25 cellular contexts compared by ENCODE assay signal in the genomic region with DNA sequence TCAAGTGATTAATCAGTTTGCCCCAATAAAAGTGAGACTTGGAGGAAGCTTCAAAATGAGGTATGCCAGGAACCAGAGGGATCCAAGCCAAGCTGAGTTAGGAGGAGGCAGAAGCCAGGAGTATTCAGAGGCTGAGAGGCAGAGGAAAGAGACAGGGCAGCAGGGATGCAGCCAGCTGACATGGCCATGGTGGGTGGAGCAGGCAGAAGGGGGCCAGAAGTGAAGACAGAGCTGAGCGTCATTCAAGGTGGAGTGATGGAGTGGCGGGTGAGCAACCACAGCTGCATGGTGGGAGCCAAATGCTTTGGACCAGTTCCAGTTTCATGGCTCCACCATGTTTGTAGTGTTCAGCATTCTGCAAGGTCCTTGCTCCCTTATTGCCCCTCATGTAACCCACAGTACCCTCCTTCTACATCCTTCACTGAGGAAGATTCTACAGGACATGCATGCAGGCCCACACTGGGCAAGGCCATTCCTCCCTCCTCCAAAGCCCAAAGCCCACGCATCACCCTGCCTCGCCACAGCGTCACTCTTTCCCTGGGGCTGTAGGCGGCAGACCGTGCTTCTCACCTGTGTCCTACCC.
"Had no signal": no experiment of that assay in that cellular context is flagged by ENCODE, and none has a peak within 500 bp of the region (broad histone marks: within the 10 kb centered on the region; RNA-seq: fewer than 3 reads in every experiment).

No MANE protein-coding gene starts in this region.

- H3K4me3 ChIP-seq: adrenal gland, ascending aorta, breast epithelium, cardiac muscle cell, colonic mucosa, esophagus squamous epithelium, gastroesophageal sphincter had no signal

- H3K9me3 ChIP-seq: adrenal gland, ascending aorta, breast epithelium, colonic mucosa, esophagus squamous epithelium, gastroesophageal sphincter had no signal

- H3K27me3 ChIP-seq: adrenal gland, ascending aorta, breast epithelium, cardiac muscle cell, colonic mucosa, esophagus squamous epithelium had no signal

- H3K27ac ChIP-seq: adrenal gland, ascending aorta, breast epithelium, cardiac muscle cell, colonic mucosa, esophagus squamous epithelium, gastroesophageal sphincter had no signal

- H3K36me3 ChIP-seq: adrenal gland, ascending aorta, breast epithelium, cardiac muscle cell, colonic mucosa, esophagus squamous epithelium, gastroesophageal sphincter had no signal

- H3K4me1 ChIP-seq: ascending aorta, breast epithelium, colonic mucosa, esophagus squamous epithelium, gastroesophageal sphincter had no signal

- DNase-seq: activated CD4-positive, alpha-beta memory T cell treated with anti-CD3 and anti-CD28 coated beads, Interleukin-2, amount 10 ng/mL, durations not matched to agents 7 days and 5 days; activated CD4-positive, alpha-beta T cell treated with anti-CD3 and anti-CD28 coated beads for 4 hours; activated CD4-positive, alpha-beta T cell treated with anti-CD3 and anti-CD28 coated beads, Interleukin-2, amount 10 ng/mL, durations not matched to agents 7 days and 5 days; activated CD4-positive, alpha-beta T cell treated with anti-CD3 and anti-CD28 coated beads, Interleukin-2, amount 50 U/mL, for 4 hours; activated CD4-positive, CD25-positive, alpha-beta regulatory T cell; activated CD4-positive, CD25-positive, alpha-beta regulatory T cell treated with anti-CD3 and anti-CD28 coated beads, Interleukin-2, amount 50 U/mL, for 72 hours; activated effector memory CD4-positive, alpha-beta T cell treated with anti-CD3 and anti-CD28 coated beads, Interleukin-2, amount 50 U/mL, for 16 hours; activated naive CD4-positive, alpha-beta T cell treated with anti-CD3 and anti-CD28 coated beads for 36 hours; activated naive CD8-positive, alpha-beta T cell treated with anti-CD3 and anti-CD28 coated beads for 36 hours; activated naive CD8-positive, alpha-beta T cell treated with anti-CD3 and anti-CD28 coated beads, Interleukin-2, amount 50 U/mL, for 24 hours; activated T-cell treated with anti-CD3 and anti-CD28 coated beads, Interleukin-2, amount 50 U/mL, for 1 hour; activated T-cell treated with anti-CD3 and anti-CD28 coated beads, Interleukin-2, amount 50 U/mL, for 48 hours; central memory CD4-positive, alpha-beta T cell; cerebellar nuclear complex; colonic mucosa; effector memory CD4-positive, alpha-beta T cell; erythroblast; esophagus squamous epithelium; foreskin melanocyte; T-helper 2 cell had no signal
